In genomic region chr1:116465845-116466685, GRCh38 we compare ENCODE assay signal across 21 cellular contexts.
DNase-seq lines count a peak whose midpoint lies in the region; ATAC-seq and TF ChIP-seq lines count a peak whose summit lies in the region.
"Had no signal": no experiment of that assay in that cellular context is flagged by ENCODE, and none has a peak within 500 bp of the region (broad histone marks: within the 10 kb centered on the region; RNA-seq: fewer than 3 reads in every experiment).

No MANE protein-coding gene starts in this region.

- intact Hi-C loops in Right ventricle myocardium inferior (cut with DNase I), result no loop called here
- intact Hi-C loops in CD8-positive, alpha-beta T cell (cut with DNase I, micrococcal nuclease), result no loop called here
- intact Hi-C loops in activated T-helper 2 cell treated with anti-CD3 and anti-CD28 coated beads, Interferon-gamma antibody, Interleukin-2, Interleukin-4, amounts not matched to agents 10 μg/mL and 5 μg/mL and 100 μg/mL, durations not matched to agents 14 hours and 24 hours and 36 hours (cut with micrococcal nuclease), result no loop called here

- peak overlapping the region; percentile 1 for H3K4me3 ChIP-seq in cardiac muscle cell
- peak overlapping the region; percentile 9 for H3K4me3 ChIP-seq in smooth muscle cell
- H3K4me3 ChIP-seq in CD8-positive, alpha-beta T cell (ENCODE audit: low read depth, low read length), result no peak overlapping the region
- H3K4me3 ChIP-seq: upper lobe of right lung had no signal

- H3K9me3 ChIP-seq in cardiac muscle cell (ENCODE audit: low read depth), result no peaks in the 10 kb centered on the region
- H3K9me3 ChIP-seq in smooth muscle cell (replicated peaks; ENCODE audit: low read depth), result no peaks in the 10 kb centered on the region
- no peaks in the 10 kb centered on the region for H3K9me3 ChIP-seq in CD8-positive, alpha-beta T cell (ENCODE audit: low read length)
- H3K9me3 ChIP-seq in T-helper 17 cell (ENCODE audit: control insufficient read depth, low read length, poor library complexity, severe bottlenecking), result no peaks in the 10 kb centered on the region
- H3K9me3 ChIP-seq: upper lobe of right lung had no signal

- H3K9me3 Mint-ChIP-seq in CD8-positive, alpha-beta T cell, result no peaks in the 10 kb centered on the region
- H3K9me3 Mint-ChIP-seq in activated T-helper 2 cell treated with anti-CD3 and anti-CD28 coated beads, Interferon-gamma antibody, Interleukin-2, Interleukin-4, amounts not matched to agents 10 μg/mL and 5 μg/mL and 100 μg/mL, durations not matched to agents 14 hours and 24 hours and 36 hours, result no peaks in the 10 kb centered on the region
- H3K9me3 Mint-ChIP-seq: activated naive CD4-positive, alpha-beta T cell treated with anti-CD3 and anti-CD28 coated beads, Interleukin-2, amount 10 ng/mL, durations not matched to agents 7 days and 5 days; CD8-positive, alpha-beta memory T cell; H9; stimulated activated naive CD8-positive, alpha-beta T cell treated with anti-CD3 and anti-CD28 coated beads, Interleukin-15, amount 100 ng/mL, for 72 hours had no signal

- no peak for TF ChIP-seq CTCF in cardiac muscle cell (IDR thresholded peaks at IDR 0.05; ENCODE audit: low read depth, low read length)
- no peak for TF ChIP-seq CTCF in smooth muscle cell (IDR thresholded peaks at IDR 0.05; ENCODE audit: borderline replicate concordance, insufficient read depth, poor library complexity, severe bottlenecking)
- no peak for TF ChIP-seq CTCF in CD8-positive, alpha-beta T cell (IDR thresholded peaks at IDR 0.05)

- WGBS in smooth muscle cell (ENCODE audit: low lambda C conversion rate), result 39% methylated on average over 10 of the region's 10 CpGs

- no peaks in the 10 kb centered on the region for H3K36me3 Mint-ChIP-seq in CD8-positive, alpha-beta T cell
- no peaks in the 10 kb centered on the region for H3K36me3 Mint-ChIP-seq in activated T-helper 2 cell treated with anti-CD3 and anti-CD28 coated beads, Interferon-gamma antibody, Interleukin-2, Interleukin-4, amounts not matched to agents 10 μg/mL and 5 μg/mL and 100 μg/mL, durations not matched to agents 14 hours and 24 hours and 36 hours (ENCODE audit: low read depth)
- H3K36me3 Mint-ChIP-seq in T-helper 17 cell (ENCODE audit: low read depth), result peaks cover 6% of the 10 kb centered on the region
- H3K36me3 Mint-ChIP-seq: activated naive CD4-positive, alpha-beta T cell treated with anti-CD3 and anti-CD28 coated beads, Interleukin-2, amount 10 ng/mL, durations not matched to agents 7 days and 5 days; CD8-positive, alpha-beta memory T cell; T-cell had no signal

- H4K20me1 ChIP-seq in smooth muscle cell (ENCODE audit: low read depth), result no peaks in the 10 kb centered on the region

- peaks cover 64% of the 10 kb centered on the region for H3K4me1 ChIP-seq in cardiac muscle cell (ENCODE audit: low read depth)
- peaks cover 6% of the 10 kb centered on the region for H3K4me1 ChIP-seq in smooth muscle cell (ENCODE audit: low read depth)
- no peaks in the 10 kb centered on the region for H3K4me1 ChIP-seq in CD8-positive, alpha-beta T cell (ENCODE audit: insufficient read depth, low read length)
- H3K4me1 ChIP-seq: upper lobe of right lung had no signal

- no peak overlapping the region for H3K27ac Mint-ChIP-seq in CD8-positive, alpha-beta T cell
- H3K27ac Mint-ChIP-seq in activated T-helper 2 cell treated with anti-CD3 and anti-CD28 coated beads, Interferon-gamma antibody, Interleukin-2, Interleukin-4, amounts not matched to agents 10 μg/mL and 5 μg/mL and 100 μg/mL, durations not matched to agents 14 hours and 24 hours and 36 hours, result no peak overlapping the region
- no peak overlapping the region for H3K27ac Mint-ChIP-seq in T-helper 17 cell
- H3K27ac Mint-ChIP-seq: activated naive CD4-positive, alpha-beta T cell treated with anti-CD3 and anti-CD28 coated beads, Interleukin-2, amount 10 ng/mL, durations not matched to agents 7 days and 5 days; H9; stimulated activated naive CD8-positive, alpha-beta T cell treated with anti-CD3 and anti-CD28 coated beads, Interleukin-15, amount 100 ng/mL, for 72 hours; T-cell had no signal

- H3K4me2 ChIP-seq in smooth muscle cell, result peak overlapping the region; percentile 56

- peaks cover 9% of the 10 kb centered on the region for H3K27me3 Mint-ChIP-seq in CD8-positive, alpha-beta T cell (ENCODE audit: low read depth)
- H3K27me3 Mint-ChIP-seq in activated T-helper 2 cell treated with anti-CD3 and anti-CD28 coated beads, Interferon-gamma antibody, Interleukin-2, Interleukin-4, amounts not matched to agents 10 μg/mL and 5 μg/mL and 100 μg/mL, durations not matched to agents 14 hours and 24 hours and 36 hours (ENCODE audit: low read depth), result peaks cover 21% of the 10 kb centered on the region
- H3K27me3 Mint-ChIP-seq in T-helper 17 cell, result peaks cover 5% of the 10 kb centered on the region

- H2AFZ ChIP-seq in smooth muscle cell (ENCODE audit: low read depth), result peak overlapping the region; percentile 96

- H3K36me3 ChIP-seq in cardiac muscle cell (no peaks in the 10 kb centered on the region), smooth muscle cell (ENCODE audit: low read depth) (no peaks in the 10 kb centered on the region)
- no peaks in the 10 kb centered on the region for H3K36me3 ChIP-seq in CD8-positive, alpha-beta T cell (ENCODE audit: insufficient read depth, low read length)
- H3K36me3 ChIP-seq: upper lobe of right lung had no signal

- DNase-seq in cardiac muscle cell (ENCODE audit: low read depth in 1 of 2, low spot score in 1 of 2), result peak in 1 of 2 donors; percentile 77
- DNase-seq in Right ventricle myocardium inferior (ENCODE audit: missing footprints), result no peak
- peak; percentile 59 for DNase-seq in NCI-H69 (lab: John Stamatoyannopoulos, UW)
- DNase-seq in left lobe of liver (ENCODE audit: low spot score), result no peak
- DNase-seq in smooth muscle cell (lab: John Stamatoyannopoulos, UW; ENCODE audit: unreplicated experiment), result no peak
- DNase-seq in CD8-positive, alpha-beta T cell, result no peak
- DNase-seq in activated T-helper 2 cell treated with anti-CD3 and anti-CD28 coated beads, Interferon-gamma antibody, Interleukin-2, Interleukin-4, amounts not matched to agents 10 μg/mL and 5 μg/mL and 100 μg/mL, durations not matched to agents 14 hours and 24 hours and 36 hours (ENCODE audit: low spot score), result no peak
- DNase-seq in T-helper 17 cell, result no peak
- DNase-seq: activated CD4-positive, alpha-beta T cell treated with anti-CD3 and anti-CD28 coated beads, Interleukin-2, amount 50 U/mL, for 48 hours; activated naive CD4-positive, alpha-beta T cell treated with anti-CD3 and anti-CD28 coated beads, Interleukin-2, amount 10 ng/mL, durations not matched to agents 7 days and 5 days; aorta; CD8-positive, alpha-beta memory T cell; H9; hypothalamus; MV-4-11; NCI-H2107; NK-92 treated with Interleukin-12 subunit alpha and Interleukin-12 subunit beta, amount 100 ng/mL, for 24 hours; stimulated activated naive CD8-positive, alpha-beta T cell treated with anti-CD3 and anti-CD28 coated beads, Interleukin-15, amount 100 ng/mL, for 72 hours; T-cell; upper lobe of right lung had no signal

- H3K27me3 ChIP-seq in cardiac muscle cell (no peaks in the 10 kb centered on the region), smooth muscle cell (ENCODE audit: low read depth) (no peaks in the 10 kb centered on the region)
- no peaks in the 10 kb centered on the region for H3K27me3 ChIP-seq in CD8-positive, alpha-beta T cell (ENCODE audit: insufficient read depth, low read length)
- H3K27me3 ChIP-seq: upper lobe of right lung had no signal

- H3K27ac ChIP-seq in cardiac muscle cell (peak overlapping the region; percentile 99), smooth muscle cell (ENCODE audit: low read depth) (peak overlapping the region; percentile 57)
- H3K27ac ChIP-seq in CD8-positive, alpha-beta T cell (ENCODE audit: low read depth, low read length), result no peak overlapping the region
- H3K27ac ChIP-seq: upper lobe of right lung had no signal

- no peaks in the 10 kb centered on the region for H3K79me2 ChIP-seq in smooth muscle cell (ENCODE audit: low read depth)

- ATAC-seq in Right ventricle myocardium inferior, result no peak
- ATAC-seq in left lobe of liver, result peak; percentile 93
- ATAC-seq in CD8-positive, alpha-beta T cell, result no peak
- no peak for ATAC-seq in T-helper 17 cell
- ATAC-seq: sciatic nerve; stimulated activated naive CD8-positive, alpha-beta T cell treated with anti-CD3 and anti-CD28 coated beads, Interleukin-15, amount 100 ng/mL, for 72 hours; T-cell; upper lobe of right lung had no signal

- no peaks in the 10 kb centered on the region for H3K4me1 Mint-ChIP-seq in CD8-positive, alpha-beta T cell (ENCODE audit: low read depth)
- no peaks in the 10 kb centered on the region for H3K4me1 Mint-ChIP-seq in activated T-helper 2 cell treated with anti-CD3 and anti-CD28 coated beads, Interferon-gamma antibody, Interleukin-2, Interleukin-4, amounts not matched to agents 10 μg/mL and 5 μg/mL and 100 μg/mL, durations not matched to agents 14 hours and 24 hours and 36 hours (ENCODE audit: low read depth)
- H3K4me1 Mint-ChIP-seq in T-helper 17 cell, result no peaks in the 10 kb centered on the region
- H3K4me1 Mint-ChIP-seq: activated naive CD4-positive, alpha-beta T cell treated with anti-CD3 and anti-CD28 coated beads, Interleukin-2, amount 10 ng/mL, durations not matched to agents 7 days and 5 days; CD8-positive, alpha-beta memory T cell; stimulated activated naive CD8-positive, alpha-beta T cell treated with anti-CD3 and anti-CD28 coated beads, Interleukin-15, amount 100 ng/mL, for 72 hours; T-cell had no signal

- peaks cover 7% of the 10 kb centered on the region for H3F3A ChIP-seq in smooth muscle cell (ENCODE audit: low read depth)

- H3K9ac ChIP-seq in smooth muscle cell (ENCODE audit: low read depth), result no peak overlapping the region

- no peak overlapping the region for H3K4me3 Mint-ChIP-seq in CD8-positive, alpha-beta T cell
- H3K4me3 Mint-ChIP-seq in activated T-helper 2 cell treated with anti-CD3 and anti-CD28 coated beads, Interferon-gamma antibody, Interleukin-2, Interleukin-4, amounts not matched to agents 10 μg/mL and 5 μg/mL and 100 μg/mL, durations not matched to agents 14 hours and 24 hours and 36 hours (ENCODE audit: low read depth), result no peak overlapping the region
- H3K4me3 Mint-ChIP-seq in T-helper 17 cell, result no peak overlapping the region
- H3K4me3 Mint-ChIP-seq: activated naive CD4-positive, alpha-beta T cell treated with anti-CD3 and anti-CD28 coated beads, Interleukin-2, amount 10 ng/mL, durations not matched to agents 7 days and 5 days; CD8-positive, alpha-beta memory T cell; H9; stimulated activated naive CD8-positive, alpha-beta T cell treated with anti-CD3 and anti-CD28 coated beads, Interleukin-15, amount 100 ng/mL, for 72 hours; T-cell had no signal

- CTCF ChIA-PET in CD8-positive, alpha-beta T cell (lab: Charles Lee), result interaction anchor here (1.0 kb wide), 1 partner anchor 19 kb away, joined by 3 read pairs; no protein-coding TSS in a partner anchor

- POLR2A ChIA-PET in CD8-positive, alpha-beta T cell (lab: Charles Lee), result interaction anchor here (0.6 kb wide), 1 partner anchor 26 kb away, joined by 4 read pairs; no protein-coding TSS in a partner anchor
